In genomic region chr2:20693317-20693716, GRCh38 we compare ENCODE assay signal across 30 cellular contexts. TPM values are rescaled to one million over a fixed set of nuclear protein-coding genes. Genes with fewer than 3 reads are reported as not detected.
"Had no signal": no experiment of that assay in that cellular context is flagged by ENCODE, and none has a peak within 500 bp of the region (broad histone marks: within the 10 kb centered on the region; RNA-seq: fewer than 3 reads in every experiment).

No MANE protein-coding gene starts in this region.

- H3K36me3 ChIP-seq: colonic mucosa, gastrocnemius medialis had no signal

- H3K27me3 Mint-ChIP-seq: dendritic cell treated with granulocyte-macrophage colony-stimulating factor and Interleukin-4, amounts not matched to agents 40 ng/mL and 50 ng/mL, for 4 days; effector memory CD8-positive, alpha-beta T cell had no signal

- H3K4me3 Mint-ChIP-seq: dendritic cell treated with granulocyte-macrophage colony-stimulating factor and Interleukin-4, amounts not matched to agents 40 ng/mL and 50 ng/mL, for 4 days; effector memory CD8-positive, alpha-beta T cell; endodermal cell had no signal

- ATAC-seq: effector memory CD8-positive, alpha-beta T cell; esophagus mucosa; foreskin keratinocyte; gastrocnemius medialis; gastroesophageal sphincter; heart left ventricle; heart right ventricle had no signal

- H3K27ac ChIP-seq: colonic mucosa, coronary artery, dorsolateral prefrontal cortex, epithelial cell of prostate, esophagus muscularis mucosa, esophagus squamous epithelium, foreskin keratinocyte, gastrocnemius medialis, gastroesophageal sphincter, heart left ventricle, heart right ventricle had no signal

- H3K4me1 ChIP-seq: colonic mucosa, esophagus squamous epithelium, foreskin keratinocyte, gastrocnemius medialis had no signal

- H3K27ac Mint-ChIP-seq: dendritic cell treated with granulocyte-macrophage colony-stimulating factor and Interleukin-4, amounts not matched to agents 40 ng/mL and 50 ng/mL, for 4 days; effector memory CD8-positive, alpha-beta T cell; endodermal cell had no signal

- H3K4me3 ChIP-seq: colonic mucosa, coronary artery, dorsolateral prefrontal cortex, esophagus muscularis mucosa, esophagus squamous epithelium, gastrocnemius medialis, gastroesophageal sphincter, heart left ventricle, heart right ventricle had no signal

- H3K27me3 ChIP-seq: colonic mucosa, dorsolateral prefrontal cortex, esophagus muscularis mucosa, esophagus squamous epithelium, foreskin keratinocyte, gastrocnemius medialis, gastroesophageal sphincter, heart left ventricle, heart right ventricle had no signal

- H3K9me3 Mint-ChIP-seq: dendritic cell treated with granulocyte-macrophage colony-stimulating factor and Interleukin-4, amounts not matched to agents 40 ng/mL and 50 ng/mL, for 4 days; effector memory CD8-positive, alpha-beta T cell had no signal

- H3K4me1 Mint-ChIP-seq: endodermal cell had no signal

- FAIRE-seq: colon, endometrium, endothelial cell of umbilical vein, frontal cortex had no signal

- H3K9me3 ChIP-seq: colonic mucosa, esophagus muscularis mucosa, esophagus squamous epithelium, gastrocnemius medialis, gastroesophageal sphincter had no signal

- DNase-seq: colonic mucosa; dermis blood vessel endothelial cell; dorsolateral prefrontal cortex; effector CD4-positive, alpha-beta T cell; effector CD8-positive, alpha-beta T cell; effector memory CD4-positive, alpha-beta T cell; effector memory CD8-positive, alpha-beta T cell; endodermal cell; erythroblast; esophagus squamous epithelium; foreskin fibroblast; foreskin keratinocyte; foreskin melanocyte; gastrocnemius medialis; glutamatergic neuron; head of caudate nucleus; heart left ventricle; heart right ventricle had no signal

RNA-seq across cellular contexts. Expression of gene GDF7, which starts 26.4 kb away (rescaled TPM):
- total RNA-seq: epithelial cell of proximal tubule, foreskin keratinocyte had no signal
- polyA plus RNA-seq: fibroblast of lung, foreskin keratinocyte had no signal
